In genomic region chr1:11790880-11791715, GRCh38 we compare ENCODE assay signal across 2 cellular contexts.
TF ChIP-seq lines count a peak whose summit lies in the region.

No MANE protein-coding gene starts in this region.

TF ChIP-seq in A549, 52 proteins besides CTCF, POLR2A, EP300 and RAD21:
- TF ChIP-seq HOXB5 (CRISPR knock-in tag; IDR thresholded peaks at IDR 0.05) (no peak), HOXB13 (CRISPR knock-in tag; IDR thresholded peaks at IDR 0.05; ENCODE audit: low read depth) (no peak), CBX8 (IDR thresholded peaks at IDR 0.05) (no peak), FOSL2 (IDR thresholded peaks at IDR 0.05) (no peak), FOSL2 (CRISPR knock-in tag; IDR thresholded peaks at IDR 0.05) (peak; percentile 33; the same call in 1 of the 2 replicates)
- TF ChIP-seq, protein P1, sequence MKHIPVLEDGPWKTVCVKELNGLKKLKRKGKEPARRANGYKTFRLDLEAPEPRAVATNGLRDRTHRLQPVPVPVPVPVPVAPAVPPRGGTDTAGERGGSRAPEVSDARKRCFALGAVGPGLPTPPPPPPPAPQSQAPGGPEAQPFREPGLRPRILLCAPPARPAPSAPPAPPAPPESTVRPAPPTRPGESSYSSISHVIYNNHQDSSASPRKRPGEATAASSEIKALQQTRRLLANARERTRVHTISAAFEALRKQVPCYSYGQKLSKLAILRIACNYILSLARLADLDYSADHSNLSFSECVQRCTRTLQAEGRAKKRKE (CRISPR knock-in tag; IDR thresholded peaks at IDR 0.05; ENCODE audit: low read depth) = no peak

TF ChIP-seq in endothelial cell of umbilical vein, 7 proteins besides CTCF, POLR2A, EP300 and RAD21:
- TF ChIP-seq FOS (IDR thresholded peaks at IDR 0.05; ENCODE audit: borderline replicate concordance, insufficient read depth, low read length) = peak; percentile 57
- TF ChIP-seq GATA2 (IDR thresholded peaks at IDR 0.05; ENCODE audit: insufficient read depth, insufficient read length, low read depth, low read length) = no peak
- peak; percentile 34 for TF ChIP-seq POLR2AphosphoS5 (IDR thresholded peaks at IDR 0.05; ENCODE audit: insufficient read depth, low read depth, low read length)
